ENCODE assay signal across 1 cellular context in genomic region chr3:86991840-86992430, GRCh38.
TF ChIP-seq lines count a peak whose summit lies in the region.

No MANE protein-coding gene starts in this region.

TF ChIP-seq in H1, 55 proteins besides CTCF, POLR2A, EP300 and RAD21 (continued from another document):
- TF ChIP-seq CHD7 (IDR thresholded peaks at IDR 0.05; ENCODE audit: insufficient replicate concordance, low read length) (no peak), SIX5 (IDR thresholded peaks at IDR 0.05; ENCODE audit: low read depth, low read length) (no peak), JUN (IDR thresholded peaks at IDR 0.05; ENCODE audit: low read depth, low read length) (no peak), TAF1 (IDR thresholded peaks at IDR 0.05; ENCODE audit: low read depth, low read length) (no peak), ATF3 (IDR thresholded peaks at IDR 0.05; ENCODE audit: insufficient read depth, low read depth, low read length) (no peak), JUND (IDR thresholded peaks at IDR 0.05; ENCODE audit: low read length) (no peak), TBP (IDR thresholded peaks at IDR 0.05; ENCODE audit: low read depth, low read length) (no peak), SP2 (IDR thresholded peaks at IDR 0.05; ENCODE audit: low read length) (no peak), SIN3A (conservative IDR thresholded peaks at IDR 0.05 in 1 of 2, IDR thresholded peaks at IDR 0.05 in 1 of 2; ENCODE audit: low read depth in 1 of 2, low read length in 2 of 2) (no peak), E2F6 (IDR thresholded peaks at IDR 0.05) (no peak), SP1 (IDR thresholded peaks at IDR 0.05; ENCODE audit: low read depth, low read length) (no peak)
TF ChIP-seq in H1: peak in this region for 0.
